Comparison of ENCODE assay signal across 2 cellular contexts in the genomic region with DNA sequence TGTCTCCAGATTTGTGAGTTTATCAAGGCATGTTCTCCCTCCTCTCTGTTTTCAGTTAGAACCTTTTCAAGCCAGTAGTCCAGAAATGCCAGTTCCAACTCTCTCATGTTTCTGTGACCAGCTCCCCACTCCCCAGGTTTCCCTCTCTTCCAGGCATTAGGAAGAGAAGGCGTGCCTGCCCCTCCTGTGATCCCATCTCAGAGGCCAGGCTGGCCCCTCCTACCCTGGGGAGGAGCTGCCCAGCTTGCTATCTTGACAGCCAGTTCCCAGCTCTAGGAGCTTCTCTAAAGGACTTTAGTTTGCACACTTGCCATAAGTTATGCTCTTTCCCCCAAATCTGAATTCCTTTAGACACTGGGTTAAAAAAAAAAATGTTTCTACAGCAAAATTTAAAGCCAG.
TF ChIP-seq lines count a peak whose summit lies in the region.

No MANE protein-coding gene starts in this region.

TF ChIP-seq in SK-N-SH treated with all-trans-retinoic acid at 6 μM for 48 hours, 23 proteins besides CTCF, POLR2A, EP300 and RAD21:
- TF ChIP-seq, protein P1, sequence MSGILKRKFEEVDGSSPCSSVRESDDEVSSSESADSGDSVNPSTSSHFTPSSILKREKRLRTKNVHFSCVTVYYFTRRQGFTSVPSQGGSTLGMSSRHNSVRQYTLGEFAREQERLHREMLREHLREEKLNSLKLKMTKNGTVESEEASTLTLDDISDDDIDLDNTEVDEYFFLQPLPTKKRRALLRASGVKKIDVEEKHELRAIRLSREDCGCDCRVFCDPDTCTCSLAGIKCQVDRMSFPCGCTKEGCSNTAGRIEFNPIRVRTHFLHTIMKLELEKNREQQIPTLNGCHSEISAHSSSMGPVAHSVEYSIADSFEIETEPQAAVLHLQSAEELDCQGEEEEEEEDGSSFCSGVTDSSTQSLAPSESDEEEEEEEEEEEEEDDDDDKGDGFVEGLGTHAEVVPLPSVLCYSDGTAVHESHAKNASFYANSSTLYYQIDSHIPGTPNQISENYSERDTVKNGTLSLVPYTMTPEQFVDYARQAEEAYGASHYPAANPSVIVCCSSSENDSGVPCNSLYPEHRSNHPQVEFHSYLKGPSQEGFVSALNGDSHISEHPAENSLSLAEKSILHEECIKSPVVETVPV (CRISPR knock-in tag; IDR thresholded peaks at IDR 0.05), result no peak
- TF ChIP-seq PPARA (CRISPR knock-in tag; IDR thresholded peaks at IDR 0.05; ENCODE audit: borderline replicate concordance) (no peak), ZFP30 (CRISPR knock-in tag; IDR thresholded peaks at IDR 0.05) (no peak), CSDC2 (CRISPR knock-in tag; IDR thresholded peaks at IDR 0.05) (no peak), ZNF70 (CRISPR knock-in tag; IDR thresholded peaks at IDR 0.05) (no peak), ZFP3 (CRISPR knock-in tag; IDR thresholded peaks at IDR 0.05) (no peak), ESRRG (CRISPR knock-in tag; IDR thresholded peaks at IDR 0.05) (no peak), RARB (CRISPR knock-in tag; IDR thresholded peaks at IDR 0.05) (no peak), ARNTL (CRISPR knock-in tag; IDR thresholded peaks at IDR 0.05; ENCODE audit: borderline replicate concordance, low read depth) (no peak), BACH2 (CRISPR knock-in tag; IDR thresholded peaks at IDR 0.05; ENCODE audit: borderline replicate concordance) (no peak)
- TF ChIP-seq, protein P2, sequence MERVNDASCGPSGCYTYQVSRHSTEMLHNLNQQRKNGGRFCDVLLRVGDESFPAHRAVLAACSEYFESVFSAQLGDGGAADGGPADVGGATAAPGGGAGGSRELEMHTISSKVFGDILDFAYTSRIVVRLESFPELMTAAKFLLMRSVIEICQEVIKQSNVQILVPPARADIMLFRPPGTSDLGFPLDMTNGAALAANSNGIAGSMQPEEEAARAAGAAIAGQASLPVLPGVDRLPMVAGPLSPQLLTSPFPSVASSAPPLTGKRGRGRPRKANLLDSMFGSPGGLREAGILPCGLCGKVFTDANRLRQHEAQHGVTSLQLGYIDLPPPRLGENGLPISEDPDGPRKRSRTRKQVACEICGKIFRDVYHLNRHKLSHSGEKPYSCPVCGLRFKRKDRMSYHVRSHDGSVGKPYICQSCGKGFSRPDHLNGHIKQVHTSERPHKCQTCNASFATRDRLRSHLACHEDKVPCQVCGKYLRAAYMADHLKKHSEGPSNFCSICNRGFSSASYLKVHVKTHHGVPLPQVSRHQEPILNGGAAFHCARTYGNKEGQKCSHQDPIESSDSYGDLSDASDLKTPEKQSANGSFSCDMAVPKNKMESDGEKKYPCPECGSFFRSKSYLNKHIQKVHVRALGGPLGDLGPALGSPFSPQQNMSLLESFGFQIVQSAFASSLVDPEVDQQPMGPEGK (CRISPR knock-in tag; IDR thresholded peaks at IDR 0.05; ENCODE audit: borderline replicate concordance), result no peak

TF ChIP-seq in SK-N-SH, 30 proteins besides CTCF, POLR2A, EP300 and RAD21 (continued from another document):
- TF ChIP-seq, protein P3, sequence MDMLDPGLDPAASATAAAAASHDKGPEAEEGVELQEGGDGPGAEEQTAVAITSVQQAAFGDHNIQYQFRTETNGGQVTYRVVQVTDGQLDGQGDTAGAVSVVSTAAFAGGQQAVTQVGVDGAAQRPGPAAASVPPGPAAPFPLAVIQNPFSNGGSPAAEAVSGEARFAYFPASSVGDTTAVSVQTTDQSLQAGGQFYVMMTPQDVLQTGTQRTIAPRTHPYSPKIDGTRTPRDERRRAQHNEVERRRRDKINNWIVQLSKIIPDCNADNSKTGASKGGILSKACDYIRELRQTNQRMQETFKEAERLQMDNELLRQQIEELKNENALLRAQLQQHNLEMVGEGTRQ (IDR thresholded peaks at IDR 0.05; ENCODE audit: borderline replicate concordance, low read depth, low read length), result no peak
- TF ChIP-seq RCOR1 (IDR thresholded peaks at IDR 0.05; ENCODE audit: low read length) (no peak), FOSL2 (IDR thresholded peaks at IDR 0.05; ENCODE audit: borderline replicate concordance, low read depth) (no peak), YY1 (IDR thresholded peaks at IDR 0.05; ENCODE audit: low read depth) (no peak)
